Comparison of ENCODE assay signal across 28 cellular contexts in the genomic region with DNA sequence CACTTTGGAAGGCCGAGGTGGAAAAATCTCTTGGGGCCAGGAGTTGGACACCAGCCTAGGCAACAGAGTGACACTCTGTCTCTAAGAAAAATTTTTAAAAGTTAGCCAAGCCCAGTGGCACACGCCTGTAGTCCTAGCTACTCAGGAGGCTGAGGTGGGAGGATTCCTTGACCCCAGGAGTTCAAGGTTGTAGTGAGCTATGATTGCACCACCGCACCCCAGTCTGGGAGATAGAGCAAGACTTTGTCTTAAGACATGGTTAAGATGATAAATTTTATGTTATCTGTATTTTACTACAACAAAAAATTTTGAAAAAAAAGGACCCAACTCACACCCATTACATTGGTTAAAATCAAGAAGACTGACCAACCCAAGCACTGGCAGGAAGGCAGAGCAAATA.
"Had no signal": no experiment of that assay in that cellular context is flagged by ENCODE, and none has a peak within 500 bp of the region (broad histone marks: within the 10 kb centered on the region; RNA-seq: fewer than 3 reads in every experiment).

No MANE protein-coding gene starts in this region.

- H3K4me3 ChIP-seq: stomach, suprapubic skin, testis, thoracic aorta, thyroid gland, tibial artery, tibial nerve, transverse colon, upper lobe of left lung, upper lobe of right lung, uterus, vagina had no signal

- H3K27me3 ChIP-seq: suprapubic skin, testis, thyroid gland, tibial artery, upper lobe of left lung, upper lobe of right lung, uterus, vagina had no signal

- H3K4me1 ChIP-seq: stomach, suprapubic skin, testis, thyroid gland, tibial artery, tibial nerve, transverse colon, upper lobe of left lung, upper lobe of right lung, uterus, vagina had no signal

- FAIRE-seq: urothelium cell line had no signal

- H3K9me3 ChIP-seq: suprapubic skin, testis, thoracic aorta, thyroid gland, tibial artery, tibial nerve, transverse colon, upper lobe of left lung, upper lobe of right lung, uterus, vagina had no signal

- H3K27ac ChIP-seq: stomach, suprapubic skin, testis, thoracic aorta, thyroid gland, tibial artery, tibial nerve, transverse colon, upper lobe of left lung, upper lobe of right lung, uterus, vagina had no signal

- H3K4me1 Mint-ChIP-seq: stimulated activated effector memory CD8-positive, alpha-beta T cell treated with anti-CD3 and anti-CD28 coated beads, Interleukin-12 subunit alpha, Interleukin-12 subunit beta, amount 100 ng/mL, for 72 hours; stimulated activated memory B cell treated with anti-CD40 and anti-IgM and Interleukin-4, amounts not matched to agents 10 μg/mL and 1 μg/mL and 100 μg/mL, for 72 hours; stimulated activated naive B cell treated with anti-CD40 and anti-IgM and Interleukin-4, amounts not matched to agents 10 μg/mL and 1 μg/mL and 100 μg/mL, for 72 hours had no signal

- H3K36me3 ChIP-seq: stomach, suprapubic skin, thoracic aorta, thyroid gland, tibial artery, tibial nerve, transverse colon, upper lobe of left lung, upper lobe of right lung, uterus, vagina had no signal

- H3K27ac Mint-ChIP-seq: stimulated activated effector memory CD8-positive, alpha-beta T cell treated with anti-CD3 and anti-CD28 coated beads, Interleukin-12 subunit alpha, Interleukin-12 subunit beta, amount 100 ng/mL, for 72 hours; stimulated activated memory B cell treated with anti-CD40 and anti-IgM and Interleukin-4, amounts not matched to agents 10 μg/mL and 1 μg/mL and 100 μg/mL, for 72 hours; stimulated activated naive B cell treated with anti-CD40 and anti-IgM and Interleukin-4, amounts not matched to agents 10 μg/mL and 1 μg/mL and 100 μg/mL, for 72 hours; stimulated activated naive CD8-positive, alpha-beta T cell treated with anti-CD3 and anti-CD28 coated beads, Interleukin-15, Interleukin-2, amounts not matched to agents 100 ng/mL and 50 ng/mL, for 24 hours; type B pancreatic cell had no signal

- H3K9me3 Mint-ChIP-seq: stimulated activated naive CD8-positive, alpha-beta T cell treated with anti-CD3 and anti-CD28 coated beads, Interleukin-15, Interleukin-2, amounts not matched to agents 100 ng/mL and 50 ng/mL, for 24 hours; type B pancreatic cell had no signal

- DNase-seq: stimulated activated CD4-positive, alpha-beta T cell treated with anti-CD3 and anti-CD28 coated beads, Interleukin-2, amount 100 ng/mL, for 48 hours; stimulated activated CD4-positive, alpha-beta T cell treated with anti-CD3 and anti-CD28 coated beads, Interleukin-4, amount 100 ng/mL, for 1 hour; stimulated activated CD4-positive, alpha-beta T cell treated with anti-CD3 and anti-CD28 coated beads, Interleukin-4, amount 100 ng/mL, for 24 hours; stimulated activated CD4-positive, alpha-beta T cell treated with anti-CD3 and anti-CD28 coated beads, Interleukin-4, amount 100 ng/mL, for 4 hours; stimulated activated CD8-positive, alpha-beta memory T cell treated with anti-CD3 and anti-CD28 coated beads, Interleukin-4, amount 100 ng/mL, for 48 hours; stimulated activated naive B cell treated with anti-CD40 and anti-IgM and Interleukin-4, amounts not matched to agents 10 μg/mL and 1 μg/mL and 100 μg/mL, for 72 hours; stimulated activated naive CD4-positive, alpha-beta T cell; stimulated activated naive CD4-positive, alpha-beta T cell treated with Interleukin-2 at 50 U/mL for 16 hours; stimulated activated naive CD8-positive, alpha-beta T cell treated with anti-CD3 and anti-CD28 coated beads, Interleukin-15, Interleukin-2, amounts not matched to agents 100 U/mL and 50 U/mL, for 24 hours; stomach; substantia nigra; testis; thyroid gland; tibial artery; transverse colon; trophoblast cell; upper lobe of left lung; upper lobe of right lung; uterus had no signal

- ATAC-seq: stimulated activated effector memory CD8-positive, alpha-beta T cell treated with anti-CD3 and anti-CD28 coated beads, Interleukin-12 subunit alpha, Interleukin-12 subunit beta, amount 100 ng/mL, for 72 hours; stimulated activated memory B cell treated with anti-CD40 and anti-IgM and Interleukin-4, amounts not matched to agents 10 μg/mL and 1 μg/mL and 100 μg/mL, for 72 hours; stimulated activated naive B cell treated with anti-CD40 and anti-IgM and Interleukin-4, amounts not matched to agents 10 μg/mL and 1 μg/mL and 100 μg/mL, for 72 hours; stimulated activated naive CD8-positive, alpha-beta T cell treated with anti-CD3 and anti-CD28 coated beads, Interleukin-15, Interleukin-2, amounts not matched to agents 100 U/mL and 50 U/mL, for 24 hours; upper lobe of right lung had no signal

- H3K4me3 Mint-ChIP-seq: stimulated activated effector memory CD8-positive, alpha-beta T cell treated with anti-CD3 and anti-CD28 coated beads, Interleukin-12 subunit alpha, Interleukin-12 subunit beta, amount 100 ng/mL, for 72 hours; stimulated activated memory B cell treated with anti-CD40 and anti-IgM and Interleukin-4, amounts not matched to agents 10 μg/mL and 1 μg/mL and 100 μg/mL, for 72 hours; stimulated activated naive B cell treated with anti-CD40 and anti-IgM and Interleukin-4, amounts not matched to agents 10 μg/mL and 1 μg/mL and 100 μg/mL, for 72 hours; stimulated activated naive CD8-positive, alpha-beta T cell treated with anti-CD3 and anti-CD28 coated beads, Interleukin-15, Interleukin-2, amounts not matched to agents 100 ng/mL and 50 ng/mL, for 24 hours; type B pancreatic cell had no signal
